10 cellular contexts compared by ENCODE assay signal in genomic region chr2:70888389-70888924, GRCh38. TPM values are rescaled to one million over a fixed set of nuclear protein-coding genes. Genes with fewer than 3 reads are reported as not detected.
DNase-seq lines count a peak whose midpoint lies in the region; ATAC-seq, FAIRE-seq and TF ChIP-seq lines count a peak whose summit lies in the region.
"Had no signal": no experiment of that assay in that cellular context is flagged by ENCODE, and none has a peak within 500 bp of the region (broad histone marks: within the 10 kb centered on the region; RNA-seq: fewer than 3 reads in every experiment).

No MANE protein-coding gene starts in this region.

- H3K36me3 ChIP-seq in WERI-Rb-1, result no peaks in the 10 kb centered on the region

- TF ChIP-seq CTCF in WERI-Rb-1 (IDR thresholded peaks at IDR 0.05; ENCODE audit: low read depth, low read length), result no peak
- no peak for TF ChIP-seq CTCF in glutamatergic neuron (IDR thresholded peaks at IDR 0.05; ENCODE audit: partially characterized antibody, unreplicated experiment)
- no peak for TF ChIP-seq CTCF in retinal pigment epithelial cell (conservative IDR thresholded peaks at IDR 0.05; ENCODE audit: low read depth, low read length)

- peak; percentile 30 for ATAC-seq in activated CD4-positive, alpha-beta T cell treated with anti-CD3 and anti-CD28 coated beads for 36 hours
- ATAC-seq in GM18517 (IDR thresholded peaks at IDR 0.05; ENCODE audit: unreplicated experiment), result no peak

- intact Hi-C loops in activated CD4-positive, alpha-beta T cell treated with anti-CD3 and anti-CD28 coated beads for 36 hours (cut with DNase I, micrococcal nuclease), result loop anchor here in 1 of 2 experiments (2.0 kb wide), 1 partner anchor 20 kb away; no protein-coding TSS in a partner anchor

- FAIRE-seq in urothelium cell line (lab: Jason Lieb, UNC), result no peak

- H3K27ac Mint-ChIP-seq in activated CD4-positive, alpha-beta T cell treated with anti-CD3 and anti-CD28 coated beads for 36 hours, result no peak overlapping the region
- H3K27ac Mint-ChIP-seq in glutamatergic neuron (ENCODE audit: unreplicated experiment), result no peak overlapping the region

- H3K27me3 ChIP-seq in WERI-Rb-1 (ENCODE audit: insufficient read depth, low read depth, severe bottlenecking), result no peaks in the 10 kb centered on the region

- no peaks in the 10 kb centered on the region for H3K9me3 ChIP-seq in WERI-Rb-1 (ENCODE audit: severe bottlenecking)

- peaks cover 3% of the 10 kb centered on the region for H3K36me3 Mint-ChIP-seq in activated CD4-positive, alpha-beta T cell treated with anti-CD3 and anti-CD28 coated beads for 36 hours (ENCODE audit: low read depth)
- H3K36me3 Mint-ChIP-seq in glutamatergic neuron (ENCODE audit: unreplicated experiment), result peaks cover 4% of the 10 kb centered on the region

- H3K4me1 Mint-ChIP-seq in activated CD4-positive, alpha-beta T cell treated with anti-CD3 and anti-CD28 coated beads for 36 hours, result peaks cover 31% of the 10 kb centered on the region
- peaks cover 9% of the 10 kb centered on the region for H3K4me1 Mint-ChIP-seq in glutamatergic neuron (ENCODE audit: low read depth, unreplicated experiment)

- POLR2A ChIA-PET in activated CD4-positive, alpha-beta T cell treated with anti-CD3 and anti-CD28 coated beads for 36 hours (lab: Charles Lee), result no interaction called here

- peak overlapping the region; percentile 62 for H3K4me3 Mint-ChIP-seq in activated CD4-positive, alpha-beta T cell treated with anti-CD3 and anti-CD28 coated beads for 36 hours
- H3K4me3 Mint-ChIP-seq in glutamatergic neuron (ENCODE audit: unreplicated experiment), result peak overlapping the region; percentile 81

- H3K9me3 Mint-ChIP-seq in activated CD4-positive, alpha-beta T cell treated with anti-CD3 and anti-CD28 coated beads for 36 hours (ENCODE audit: low read depth), result no peaks in the 10 kb centered on the region
- peaks cover 20% of the 10 kb centered on the region for H3K9me3 Mint-ChIP-seq in glutamatergic neuron (ENCODE audit: unreplicated experiment)

- H3K4me3 ChIP-seq in WERI-Rb-1 (ENCODE audit: low read depth, low read length) (peak overlapping the region; percentile 49), retinal pigment epithelial cell (ENCODE audit: low read length) (peak overlapping the region; percentile 39)

- DNase-seq in activated CD4-positive, alpha-beta T cell treated with anti-CD3 and anti-CD28 coated beads for 36 hours, result no peak
- DNase-seq in activated CD4-positive, alpha-beta T cell treated with anti-CD3 and anti-CD28 coated beads, Interleukin-2, amount 50 U/mL, for 48 hours, result no peak
- DNase-seq in WERI-Rb-1 (no peak), glutamatergic neuron (no peak), retinal pigment epithelial cell (ENCODE audit: low read depth) (no peak), urothelium cell line (ENCODE audit: low spot score) (no peak), NCI-H69 (lab: John Stamatoyannopoulos, UW) (no peak)

- peaks cover 74% of the 10 kb centered on the region for H3K27me3 Mint-ChIP-seq in activated CD4-positive, alpha-beta T cell treated with anti-CD3 and anti-CD28 coated beads for 36 hours
- H3K27me3 Mint-ChIP-seq in glutamatergic neuron (ENCODE audit: unreplicated experiment), result peaks cover 48% of the 10 kb centered on the region

- peak overlapping the region; percentile 34 for H3K27ac ChIP-seq in WERI-Rb-1

- CTCF ChIA-PET in activated CD4-positive, alpha-beta T cell treated with anti-CD3 and anti-CD28 coated beads for 36 hours (lab: Charles Lee), result interaction anchor here (0.6 to 1.0 kb wide), 2 partner anchors 17 to 99 kb away, joined by 3 read pairs; no protein-coding TSS in a partner anchor

RNA-seq across cellular contexts. Expression of gene VAX2, which starts 11.9 kb away (rescaled TPM):
- not detected for total RNA-seq in activated CD4-positive, alpha-beta T cell treated with anti-CD3 and anti-CD28 coated beads for 36 hours
- 3.6 TPM for total RNA-seq in glutamatergic neuron (ENCODE audit: unreplicated experiment)

RNA-seq across cellular contexts. Expression of gene ATP6V1B1, which starts 47.2 kb away (rescaled TPM):
- not detected for total RNA-seq in activated CD4-positive, alpha-beta T cell treated with anti-CD3 and anti-CD28 coated beads for 36 hours
- not detected for total RNA-seq in glutamatergic neuron (ENCODE audit: unreplicated experiment)

RNA-seq across cellular contexts. Expression of gene CD207, which starts 52.8 kb away (rescaled TPM):
- not detected for total RNA-seq in activated CD4-positive, alpha-beta T cell treated with anti-CD3 and anti-CD28 coated beads for 36 hours
- total RNA-seq in glutamatergic neuron (ENCODE audit: unreplicated experiment), result 0.51 TPM
- total RNA-seq: myocyte, SK-MEL-5 had no signal
